In genomic region chr3:31364711-31365110, GRCh38 we compare ENCODE assay signal across 16 cellular contexts.
A peak's percentile ranks its signal among the peaks of the same experiment; 100 is the strongest.
DNase-seq lines count a peak whose midpoint lies in the region; ATAC-seq, FAIRE-seq and TF ChIP-seq lines count a peak whose summit lies in the region.
"Had no signal": no experiment of that assay in that cellular context is flagged by ENCODE, and none has a peak within 500 bp of the region (broad histone marks: within the 10 kb centered on the region; RNA-seq: fewer than 3 reads in every experiment).

No MANE protein-coding gene starts in this region.

- peak; percentile 31; the same call in 1 of the 2 replicates for TF ChIP-seq RAD21 in HCT116 (IDR thresholded peaks at IDR 0.05; ENCODE audit: low read depth)

- peak overlapping the region; percentile 58 for H2AFZ ChIP-seq in HCT116 (ENCODE audit: low read depth, low read length, poor library complexity, severe bottlenecking)

- H3K9me2 ChIP-seq in HCT116 (ENCODE audit: insufficient read depth), result no peaks in the 10 kb centered on the region

- no peak overlapping the region for H3K27ac ChIP-seq in HCT116 (ENCODE audit: low read depth, low read length)
- H3K27ac ChIP-seq: prostate gland had no signal

- TF ChIP-seq POLR2A in HCT116 (IDR thresholded peaks at IDR 0.05; ENCODE audit: borderline replicate concordance, extremely low read depth, insufficient read depth, insufficient read length), result no peak

- intact Hi-C loops in HCT116 (cut with micrococcal nuclease), result no loop called here

- TF ChIP-seq CTCF in AG09309 (IDR thresholded peaks at IDR 0.05; ENCODE audit: control insufficient read depth, insufficient read depth, low read depth, low read length, missing control alignments) (peak; percentile 28), HCT116 (IDR thresholded peaks at IDR 0.05 in 2 of 3, conservative IDR thresholded peaks at IDR 0.05 in 1 of 3; ENCODE audit: borderline replicate concordance in 1 of 3, insufficient read depth in 1 of 3, low read depth in 2 of 3, low read length in 2 of 3) (no peak), fibroblast of the aortic adventitia (IDR thresholded peaks at IDR 0.05; ENCODE audit: insufficient read depth, low read length) (peak; percentile 7), D721Med (IDR thresholded peaks at IDR 0.05; ENCODE audit: insufficient read depth, missing control alignments) (no peak)

- BruUV-seq in HCT116 (replicated peaks; lab: Mats Ljungman, UMichigan), result no TSS peak

- POLR2A ChIA-PET in HCT116 (lab: Charles Lee), result no interaction called here

- ATAC-seq in HCT116, result no peak
- ATAC-seq in GM18502 (IDR thresholded peaks at IDR 0.05; ENCODE audit: poor library complexity, unreplicated experiment), result no peak
- ATAC-seq: WTC11 had no signal

- no peaks in the 10 kb centered on the region for H3K9me3 ChIP-seq in HCT116 (ENCODE audit: control insufficient read depth in 1 of 2, insufficient read depth in 1 of 2, low read depth in 1 of 2, low read length in 2 of 2)
- H3K9me3 ChIP-seq: prostate gland had no signal

- no peak overlapping the region for H3K4me3 ChIP-seq in AG09309 (ENCODE audit: control insufficient read depth, low read depth, low read length)
- H3K4me3 ChIP-seq in HCT116 (replicated peaks in 1 of 2; ENCODE audit: low read depth in 1 of 2, low read length in 2 of 2), result no peak overlapping the region
- H3K4me3 ChIP-seq in fibroblast of the aortic adventitia (ENCODE audit: low read depth, low read length), result no peak overlapping the region
- H3K4me3 ChIP-seq: prostate gland had no signal

- H3K27me3 ChIP-seq in HCT116 (ENCODE audit: insufficient read depth, low read length), result no peaks in the 10 kb centered on the region

- CTCF ChIA-PET in HCT116 (lab: Charles Lee), result no interaction called here

- RAD21 ChIA-PET in HCT116 (lab: Charles Lee; ENCODE audit: low non-redundant PET in 1 of 2, low total read pairs in 2 of 2, uncharacterized antibody in 2 of 2, unreplicated experiment in 2 of 2), result no interaction called here

- no peaks in the 10 kb centered on the region for H3K36me3 ChIP-seq in HCT116 (ENCODE audit: control insufficient read depth in 1 of 2, insufficient read depth in 2 of 2, low read length in 2 of 2)
- H3K36me3 ChIP-seq: prostate gland had no signal

- no peaks in the 10 kb centered on the region for H3K79me2 ChIP-seq in HCT116 (ENCODE audit: insufficient read depth, low read length)

- no peaks in the 10 kb centered on the region for H4K20me1 ChIP-seq in HCT116 (ENCODE audit: insufficient read depth)

- no peak for FAIRE-seq in D721Med (lab: Jason Lieb, UNC)

- H3K4me1 ChIP-seq in HCT116 (ENCODE audit: control insufficient read depth in 1 of 2, insufficient read depth in 2 of 2, low read length in 2 of 2), result peaks cover 3 to 29% of the 10 kb centered on the region in 2 experiments; a peak in 3 of 4 replicates
- H3K4me1 ChIP-seq: prostate gland had no signal

- no peak overlapping the region for H3K9ac ChIP-seq in HCT116 (ENCODE audit: low read length)

- H3K4me2 ChIP-seq in HCT116 (ENCODE audit: low read length), result no peak overlapping the region

- DNase-seq in AG09309 (ENCODE audit: low read depth), result peak; percentile 10
- no peak for DNase-seq in HCT116 (ENCODE audit: low read depth, low spot score)
- DNase-seq in T1000 (lab: John Stamatoyannopoulos, UW), result peak; percentile 17
- DNase-seq in fibroblast of the aortic adventitia (ENCODE audit: low read depth), result peak; percentile 69
- no peak for DNase-seq in activated T-cell treated with anti-CD3 and anti-CD28 coated beads for 4 hours
- no peak for DNase-seq in NCI-H1048 (lab: John Stamatoyannopoulos, UW)
- DNase-seq in D721Med (ENCODE audit: insufficient read length, low spot score), result no peak
- DNase-seq: amygdala; GF-D8; NCI-H446 treated with DMSO at 0.1 percent for 48 hours; SHP77; stimulated activated CD4-positive, alpha-beta T cell treated with anti-CD3 and anti-CD28 coated beads, Interleukin-4, amount 100 ng/mL, for 1 hour; stimulated activated naive CD4-positive, alpha-beta T cell had no signal

TF ChIP-seq in HCT116, 20 proteins besides CTCF, POLR2A, EP300 and RAD21:
- TF ChIP-seq ZFX (IDR thresholded peaks at IDR 0.05) (no peak), CBX3 (IDR thresholded peaks at IDR 0.05; ENCODE audit: low read depth) (no peak), EZH2phosphoT487 (IDR thresholded peaks at IDR 0.05; ENCODE audit: borderline replicate concordance) (no peak), TCF7L2 (IDR thresholded peaks at IDR 0.05; ENCODE audit: borderline replicate concordance, extremely low read depth, insufficient read depth, insufficient read length) (no peak), ZBTB33 (IDR thresholded peaks at IDR 0.05; ENCODE audit: extremely low read depth, insufficient replicate concordance, low read length) (no peak), ELF1 (IDR thresholded peaks at IDR 0.05; ENCODE audit: borderline replicate concordance, low read depth) (no peak), YY1 (IDR thresholded peaks at IDR 0.05; ENCODE audit: extremely low read depth, insufficient replicate concordance, low read depth, low read length) (no peak), EZH2 (IDR thresholded peaks at IDR 0.05) (no peak), FOSL1 (IDR thresholded peaks at IDR 0.05; ENCODE audit: low read depth) (no peak), SIN3A (IDR thresholded peaks at IDR 0.05; ENCODE audit: low read depth) (no peak), POLR2AphosphoS5 (IDR thresholded peaks at IDR 0.05; ENCODE audit: low read depth, low read length) (no peak), JUND (IDR thresholded peaks at IDR 0.05) (no peak), REST (IDR thresholded peaks at IDR 0.05; ENCODE audit: low read depth) (no peak), SP1 (IDR thresholded peaks at IDR 0.05; ENCODE audit: low read depth) (no peak), ZNF274 (IDR thresholded peaks at IDR 0.05; ENCODE audit: low read depth, low read length) (no peak)
TF ChIP-seq in HCT116: peak in this region for 0.

Comparison
In these comparisons a context has a peak if more than half of its experiments do, and no peak if none do; other contexts are left out.
1. DNase-seq: peak in AG09309 (single experiment), T1000 (single experiment) and fibroblast of the aortic adventitia (single experiment); none in HCT116 (single experiment), activated T-cell treated with anti-CD3 and anti-CD28 coated beads for 4 hours (single experiment), NCI-H1048 (single experiment) and D721Med (single experiment).
2. CTCF ChIP-seq: peak in AG09309 (single experiment) and fibroblast of the aortic adventitia (single experiment); none in HCT116 (0 of 3) and D721Med (single experiment).